10 cellular contexts compared by ENCODE assay signal in the genomic region with DNA sequence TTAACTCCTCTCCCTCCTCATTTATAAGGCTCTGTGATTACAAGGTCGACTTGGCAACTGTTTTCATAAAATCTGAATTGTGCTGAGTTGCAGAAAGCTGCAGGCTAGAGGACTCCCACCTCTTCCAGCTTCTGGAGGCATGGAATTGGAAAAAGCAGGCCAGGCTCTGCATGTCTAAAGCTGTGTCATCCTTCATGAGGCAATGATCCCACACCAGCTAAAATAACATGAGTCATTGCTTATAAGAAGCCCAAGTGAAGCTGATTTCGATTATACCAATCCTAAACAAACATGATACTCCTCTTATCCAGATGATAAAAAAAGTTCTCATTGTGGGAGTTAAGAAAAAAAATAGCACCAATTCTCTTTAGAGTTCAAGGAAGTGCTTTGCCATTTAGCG. TPM values are rescaled to one million over a fixed set of nuclear protein-coding genes. Genes with fewer than 3 reads are reported as not detected.
A peak's percentile ranks its signal among the peaks of the same experiment; 100 is the strongest.
DNase-seq lines count a peak whose midpoint lies in the region; ATAC-seq, FAIRE-seq and TF ChIP-seq lines count a peak whose summit lies in the region.
"Had no signal": no experiment of that assay in that cellular context is flagged by ENCODE, and none has a peak within 500 bp of the region (broad histone marks: within the 10 kb centered on the region; RNA-seq: fewer than 3 reads in every experiment).

No MANE protein-coding gene starts in this region.

- H3K9ac ChIP-seq in IMR-90 (ENCODE audit: low read depth, low read length) (no peak overlapping the region), HepG2 (ENCODE audit: insufficient read depth, low read depth, low read length) (no peak overlapping the region)

- peak overlapping the region in 1 of 2 experiments; percentile 76; a peak in 2 of 4 replicates for H4K8ac ChIP-seq in IMR-90 (ENCODE audit: low read depth in 2 of 2, low read length in 2 of 2)

- in situ Hi-C loops in IMR-90 (cut with MboI; ENCODE audit: low sequenced_read_pairs) = no loop called here
- in situ Hi-C loops in HepG2 (cut with HindIII; ENCODE audit: extremely low pct_ligation_motif_present, low pct_unique_long_range_greater_than_20kb) = no loop called here
- in situ Hi-C loops in transverse colon (cut with MboI; ENCODE audit: low pct_ligation_motif_present in 1 of 4, low pct_unique_long_range_greater_than_20kb in 1 of 4, low sequenced_read_pairs in 3 of 4) = no loop called here

- TF ChIP-seq POLR2A in IMR-90 (IDR thresholded peaks at IDR 0.05; ENCODE audit: low read depth, low read length) (no peak), HepG2 (IDR thresholded peaks at IDR 0.05; ENCODE audit: insufficient read depth in 1 of 2, low read depth in 2 of 2, low read length in 2 of 2) (no peak), transverse colon (IDR thresholded peaks at IDR 0.05) (no peak)

- peaks cover 78% of the 10 kb centered on the region for H3K4me1 Mint-ChIP-seq in chondrocyte (ENCODE audit: low read depth)

- peak overlapping the region; percentile 84 for H2BK20ac ChIP-seq in IMR-90 (ENCODE audit: low read depth, low read length)

- peak overlapping the region; percentile 96 for H2BK120ac ChIP-seq in IMR-90 (ENCODE audit: low read depth, low read length)

- peak overlapping the region; percentile 44; the same call in 1 of the 2 replicates for H3K23ac ChIP-seq in IMR-90 (ENCODE audit: low read depth, low read length)

- peak overlapping the region; percentile 61; the same call in 1 of the 2 replicates for H3K18ac ChIP-seq in IMR-90 (ENCODE audit: low read depth, low read length)

- H3K4ac ChIP-seq in IMR-90 (ENCODE audit: low read depth, low read length) = peak overlapping the region; percentile 91; the same call in 1 of the 2 replicates

- H3K4me3 Mint-ChIP-seq in chondrocyte (ENCODE audit: unreplicated experiment) = peak overlapping the region; percentile 39

- intact Hi-C loops in IMR-90 (cut with micrococcal nuclease) (no loop called here), HepG2 (cut with micrococcal nuclease; ENCODE audit: unreplicated experiment) (no loop called here), transverse colon (cut with DNase I; ENCODE audit: low total_unique reads) (no loop called here)

- DNase-seq in IMR-90 (peak; percentile 100), chondrocyte (ENCODE audit: low spot score) (no peak), HepG2 (ENCODE audit: low spot score) (no peak), transverse colon (no peak), NCI-H2171 treated with DMSO at 0.1 percent for 48 hours (lab: John Stamatoyannopoulos, UW) (no peak), NCI-H1436 (lab: John Stamatoyannopoulos, UW) (no peak)
- DNase-seq in stimulated activated CD4-positive, alpha-beta T cell treated with anti-CD3 and anti-CD28 coated beads, Interleukin-4, amount 100 ng/mL, for 4 hours = no peak
- DNase-seq: activated CD4-positive, alpha-beta T cell treated with anti-CD3 and anti-CD28 coated beads for 4 hours; NCI-H2081 had no signal

- TF ChIP-seq EP300 in HepG2 (IDR thresholded peaks at IDR 0.05; ENCODE audit: low read depth in 2 of 2, low read length in 2 of 2) (no peak), HepG2 (CRISPR knock-in tag; IDR thresholded peaks at IDR 0.05; ENCODE audit: borderline replicate concordance) (no peak), transverse colon (IDR thresholded peaks at IDR 0.05; ENCODE audit: low read depth) (no peak)

- peak overlapping the region; percentile 32; the same call in 1 of the 2 replicates for H4K91ac ChIP-seq in IMR-90 (ENCODE audit: insufficient read depth, low read depth, low read length)

- H3K79me2 ChIP-seq in HepG2 (ENCODE audit: insufficient read depth, low read length) = no peaks in the 10 kb centered on the region

- no peaks in the 10 kb centered on the region for H3K9me3 Mint-ChIP-seq in chondrocyte (ENCODE audit: low read depth)

- peaks cover 19% of the 10 kb centered on the region for H3K4me1 ChIP-seq in IMR-90 (ENCODE audit: control insufficient read depth, insufficient read depth, low read length)
- H3K4me1 ChIP-seq in HepG2 (ENCODE audit: insufficient read depth, low read length) = no peaks in the 10 kb centered on the region
- H3K4me1 ChIP-seq in transverse colon = peaks cover 0 to 6% (median 0%) of the 10 kb centered on the region in 4 donors

- no CpG with 5 or more reads among the region's 3 CpGs for WGBS in IMR-90 (ENCODE audit: extremely low coverage in 2 of 2, insufficient read length in 1 of 2), 2 experiments
- WGBS in HepG2 (ENCODE audit: low lambda C conversion rate) = 17% methylated on average over 3 of the region's 3 CpGs
- WGBS in transverse colon (ENCODE audit: low coverage in 1 of 2), 2 donors = 22 to 40% methylated on average over 2 to 3 of the region's 3 CpGs

- H3K27me3 Mint-ChIP-seq in chondrocyte (ENCODE audit: low read depth) = no peaks in the 10 kb centered on the region

- no peak overlapping the region for H3K4me3 ChIP-seq in IMR-90 (ENCODE audit: insufficient read depth, low read depth, low read length)
- no peak overlapping the region for H3K4me3 ChIP-seq in HepG2 (replicated peaks in 1 of 3; ENCODE audit: insufficient read depth in 1 of 3, low read depth in 2 of 3, low read length in 3 of 3)
- H3K4me3 ChIP-seq in transverse colon = no peak overlapping the region

- peak overlapping the region; percentile 100 for H3K27ac Mint-ChIP-seq in chondrocyte (ENCODE audit: unreplicated experiment)

- TF ChIP-seq CTCF in IMR-90 (conservative IDR thresholded peaks at IDR 0.05; ENCODE audit: low read depth, low read length) (no peak), chondrocyte (IDR thresholded peaks at IDR 0.05) (no peak), HepG2 (CRISPR knock-in tag; IDR thresholded peaks at IDR 0.05) (no peak), transverse colon (IDR thresholded peaks at IDR 0.05) (no peak)

- H3K27ac ChIP-seq in IMR-90 (ENCODE audit: insufficient read depth, low read length) (peak overlapping the region; percentile 99; the same call in 1 of the 2 replicates), HepG2 (ENCODE audit: extremely low read length, insufficient read depth, low read length) (no peak overlapping the region), transverse colon (peak overlapping the region; percentile 47 to 65 (median 58))

- H3K4me2 ChIP-seq in IMR-90 (ENCODE audit: low read depth, low read length) (peak overlapping the region; percentile 43; the same call in 1 of the 2 replicates), HepG2 (ENCODE audit: low read depth, low read length) (no peak overlapping the region)

- no peak overlapping the region for H2AK9ac ChIP-seq in IMR-90 (replicated peaks; ENCODE audit: low read depth, low read length, poor library complexity)

- POLR2A ChIA-PET in IMR-90 (lab: Charles Lee; ENCODE audit: unreplicated experiment) (interaction anchor here (0.6 to 1.9 kb wide), 3 partner anchors 10 to 1958 kb away, joined by 4 to 9 read pairs (median 6); no protein-coding TSS in a partner anchor), HepG2 (lab: Yijun Ruan, JAX) (no interaction called here)

- TF ChIP-seq RAD21 in IMR-90 (IDR thresholded peaks at IDR 0.05; ENCODE audit: low read length) (no peak), HepG2 (CRISPR knock-in tag; IDR thresholded peaks at IDR 0.05) (no peak)

- H4K20me1 ChIP-seq in IMR-90 (ENCODE audit: insufficient read depth, low read length) (no peaks in the 10 kb centered on the region), HepG2 (ENCODE audit: insufficient read depth, low read length) (no peaks in the 10 kb centered on the region)

- no peak overlapping the region for H2AK5ac ChIP-seq in IMR-90 (ENCODE audit: low read depth, low read length)

- 0 out of 2 replicates have a peak overlapping the region, but pooled peaks have one; percentile 98 for H4K5ac ChIP-seq in IMR-90 (ENCODE audit: low read depth, low read length)

- H3K36me3 ChIP-seq in IMR-90 (ENCODE audit: control insufficient read depth, insufficient read depth, low read length) = peaks cover 5% of the 10 kb centered on the region; the same call in 1 of the 2 replicates
- no peaks in the 10 kb centered on the region for H3K36me3 ChIP-seq in HepG2 (replicated peaks in 1 of 2; ENCODE audit: control insufficient read depth in 1 of 2, insufficient read depth in 2 of 2, low read length in 2 of 2)
- H3K36me3 ChIP-seq in transverse colon = no peaks in the 10 kb centered on the region

- no peak overlapping the region for H3K14ac ChIP-seq in IMR-90 (replicated peaks; ENCODE audit: low read depth, low read length)

- H2AFZ ChIP-seq in IMR-90 (replicated peaks; ENCODE audit: low read length, poor library complexity) = no peak overlapping the region
- H2AFZ ChIP-seq in HepG2 (ENCODE audit: low read length) = no peak overlapping the region

- H3K9me1 ChIP-seq in IMR-90 (ENCODE audit: insufficient read depth, low read length) = peaks cover 3% of the 10 kb centered on the region

- BruUV-seq in IMR-90 (replicated peaks; lab: Mats Ljungman, UMichigan) (no TSS peak), HepG2 (replicated peaks; lab: Mats Ljungman, UMichigan) (no TSS peak)

- H2BK5ac ChIP-seq in IMR-90 (ENCODE audit: low read depth, low read length, poor library complexity, severe bottlenecking) = peak overlapping the region; percentile 78

- no peaks in the 10 kb centered on the region for H3K27me3 ChIP-seq in IMR-90 (ENCODE audit: control insufficient read depth, insufficient read depth, low read length)
- H3K27me3 ChIP-seq in HepG2 (ENCODE audit: control insufficient read depth in 1 of 2, insufficient read depth in 2 of 2, low read length in 2 of 2) = peaks cover 0 to 7% of the 10 kb centered on the region in 2 experiments; a peak in 2 of 5 replicates
- H3K27me3 ChIP-seq in transverse colon = no peaks in the 10 kb centered on the region

- dilution Hi-C loops in IMR-90 (cut with HindIII; ENCODE audit: low sequenced_read_pairs, unreplicated experiment) = no loop called here

- FAIRE-seq in HepG2 (lab: Jason Lieb, UNC) = no peak

- H3K79me1 ChIP-seq in IMR-90 (ENCODE audit: low read depth in 1 of 2, low read length in 2 of 2) = peaks cover 0 to 13% of the 10 kb centered on the region in 2 experiments; a peak in 1 of 4 replicates

- CTCF ChIA-PET in IMR-90 (lab: Yijun Ruan, JAX) (interaction anchor here (0.8 to 1.5 kb wide), 4 partner anchors 9 to 522 kb away, joined by 3 to 4 read pairs (median 4); no protein-coding TSS in a partner anchor), HepG2 (lab: Yijun Ruan, JAX; ENCODE audit: low intra/inter-chr PET ratio, low total read pairs) (no interaction called here)

- H3K36me3 Mint-ChIP-seq in chondrocyte (ENCODE audit: low read depth) = no peaks in the 10 kb centered on the region

- H3K9me3 ChIP-seq in IMR-90 (ENCODE audit: control insufficient read depth, insufficient read depth, low read length) (no peaks in the 10 kb centered on the region), HepG2 (ENCODE audit: low read length) (no peaks in the 10 kb centered on the region), transverse colon (no peaks in the 10 kb centered on the region)

- peak; percentile 93 for ATAC-seq in IMR-90 (ENCODE audit: low read depth)
- ATAC-seq in HepG2 = no peak
- no peak for ATAC-seq in HG03520 (IDR thresholded peaks at IDR 0.05; ENCODE audit: unreplicated experiment)

- no peak overlapping the region; the same call in 2 of the 3 replicates for H2BK15ac ChIP-seq in IMR-90 (ENCODE audit: low read depth, low read length)

- H3K56ac ChIP-seq in IMR-90 (ENCODE audit: extremely low read depth, insufficient read depth, low read length) = no peak overlapping the region

RNA-seq across cellular contexts. Expression of gene ARHGAP28, which starts 11.8 kb away (rescaled TPM):
- total RNA-seq in IMR-90 (2012; rRNA removed) = 2.8 and 3.8 TPM in 2 replicates
- polyA plus RNA-seq in IMR-90 (2012; rRNA removed) = 1.3 and 1.8 TPM in 2 replicates
- 0.56 and 0.70 TPM in 2 replicates for polyA plus RNA-seq in IMR-90 (2012; cell fraction: cytosol; rRNA removed)
- 0.33 and 3.3 TPM in 2 replicates for polyA plus RNA-seq in IMR-90 (2012; cell fraction: nucleus; rRNA removed; ENCODE audit: low replicate concordance)
- total RNA-seq in chondrocyte = 17.9 to 25.1 TPM (median 18.1 TPM) in 3 replicates
- total RNA-seq in HepG2 (2016; rRNA removed; fragmentation: Illumina TruSeq; extraction: Trizol) = not detected in 2 replicates
- total RNA-seq in HepG2 (2016; cell fraction: cytosol; rRNA removed; fragmentation: Illumina TruSeq; extraction: Trizol; ENCODE audit: low read depth) = not detected in 2 replicates
- total RNA-seq in HepG2 (2016; cell fraction: insoluble cytoplasmic fraction; rRNA removed; fragmentation: Illumina TruSeq; extraction: Trizol) = 0.21 TPM in 1 of 2 replicates, not detected in the other
- total RNA-seq in HepG2 (2016; cell fraction: membrane; rRNA removed; fragmentation: Illumina TruSeq; extraction: Trizol) = not detected in 2 replicates
- total RNA-seq in HepG2 (2016; cell fraction: nucleus; rRNA removed; fragmentation: Illumina TruSeq; extraction: Trizol) = not detected in 2 replicates
- polyA plus RNA-seq in HepG2 (2011; rRNA removed) = not detected in 2 replicates
- not detected in 2 replicates for polyA plus RNA-seq in HepG2 (2011; cell fraction: cytosol; rRNA removed)
- not detected in 2 replicates for polyA plus RNA-seq in HepG2 (2011; cell fraction: nucleus; rRNA removed)
- polyA plus RNA-seq in HepG2 (2012) = not detected in 2 replicates
- not detected in 2 replicates for polyA plus RNA-seq in HepG2 (2016; cell fraction: cytosol; fragmentation: Illumina TruSeq; extraction: Trizol; ENCODE audit: low read depth)
- polyA plus RNA-seq in HepG2 (2016; cell fraction: insoluble cytoplasmic fraction; fragmentation: Illumina TruSeq; extraction: Trizol; ENCODE audit: low read depth) = not detected in 2 replicates
- not detected in 2 replicates for polyA plus RNA-seq in HepG2 (2016; cell fraction: membrane; fragmentation: Illumina TruSeq; extraction: Trizol; ENCODE audit: low read depth)
- not detected in 2 replicates for polyA plus RNA-seq in HepG2 (2016; cell fraction: nucleus; fragmentation: Illumina TruSeq; extraction: Trizol; ENCODE audit: insufficient read depth, low read depth)
- 1.3 TPM in 1 of 2 replicates, not detected in the other for polyA minus RNA-seq in HepG2 (2011; rRNA and poly(A)+ RNA removed; ENCODE audit: low replicate concordance)
- not detected in 2 replicates for polyA minus RNA-seq in HepG2 (2011; cell fraction: cytosol; rRNA and poly(A)+ RNA removed)
- not detected in 2 replicates for polyA minus RNA-seq in HepG2 (2011; cell fraction: nucleus; rRNA and poly(A)+ RNA removed)
- 10 to 100 TPM in 1 of 4 donors, 1 to 10 TPM in 3; 1.1 to 26.3 (median 2.6) TPM for total RNA-seq in transverse colon
